ENCODE assay signal across 14 cellular contexts in genomic region chr11:121471167-121471566, GRCh38. TPM values are rescaled to one million over a fixed set of nuclear protein-coding genes. Genes with fewer than 3 reads are reported as not detected.
DNase-seq lines count a peak whose midpoint lies in the region; ATAC-seq, FAIRE-seq and TF ChIP-seq lines count a peak whose summit lies in the region.
"Had no signal": no experiment of that assay in that cellular context is flagged by ENCODE, and none has a peak within 500 bp of the region (broad histone marks: within the 10 kb centered on the region; RNA-seq: fewer than 3 reads in every experiment).

No MANE protein-coding gene starts in this region.

- H4K20me1 ChIP-seq in HepG2 (ENCODE audit: insufficient read depth, low read length): peaks cover 57% of the 10 kb centered on the region; the same call in 1 of the 2 replicates

- no peak for TF ChIP-seq POLR2A in HepG2 (IDR thresholded peaks at IDR 0.05; ENCODE audit: insufficient read depth in 1 of 2, low read depth in 2 of 2, low read length in 2 of 2)

- DNase-seq in HepG2 (ENCODE audit: low spot score) (no peak), left lobe of liver (ENCODE audit: low spot score) (peak; percentile 90), tibial artery (no peak), MCF 10A (ENCODE audit: unreplicated experiment) (no peak), HUDEP-2 (lab: John Stamatoyannopoulos, UW; ENCODE audit: unreplicated experiment in 76 of 76) (no peak)
- DNase-seq: BE2C, MM.1S, NCI-H1105 treated with DMSO at 0.1 percent for 48 hours, NCI-H187, NCI-H748 treated with DMSO at 0.1 percent for 48 hours had no signal

- CTCF ChIA-PET in HepG2 (lab: Yijun Ruan, JAX; ENCODE audit: low intra/inter-chr PET ratio, low total read pairs): no interaction called here
- CTCF ChIA-PET in MCF 10A (lab: Yijun Ruan, JAX): no interaction called here

- H3K36me3 ChIP-seq in liver (ENCODE audit: control insufficient read depth in 4 of 4, insufficient read depth in 3 of 4, low read depth in 1 of 4, low read length in 3 of 4) (peaks cover 0 to under 1% (median 0%) of the 10 kb centered on the region in 4 donors), HepG2 (replicated peaks in 1 of 2; ENCODE audit: control insufficient read depth in 1 of 2, insufficient read depth in 2 of 2, low read length in 2 of 2) (peaks cover 30 to 48% of the 10 kb centered on the region in 2 experiments), tibial artery (no peaks in the 10 kb centered on the region)
- H3K36me3 ChIP-seq: BE2C had no signal

- TF ChIP-seq CTCF in liver (IDR thresholded peaks at IDR 0.05; ENCODE audit: low read depth, low read length, missing input control) (peak; percentile 32), HepG2 (CRISPR knock-in tag; IDR thresholded peaks at IDR 0.05) (no peak), tibial artery (IDR thresholded peaks at IDR 0.05) (no peak), MCF 10A (IDR thresholded peaks at IDR 0.05; ENCODE audit: unreplicated experiment) (no peak)

- H3K4me1 ChIP-seq in liver (ENCODE audit: control insufficient read depth in 4 of 4, insufficient read depth in 4 of 4, low read length in 3 of 4): peaks cover 3 to 45% (median 16%) of the 10 kb centered on the region in 4 donors
- peaks cover 44% of the 10 kb centered on the region for H3K4me1 ChIP-seq in HepG2 (ENCODE audit: insufficient read depth, low read length)
- H3K4me1 ChIP-seq in tibial artery: peaks cover 0 to 67% (median 43%) of the 10 kb centered on the region in 4 donors

- H3K79me2 ChIP-seq in HepG2 (ENCODE audit: insufficient read depth, low read length): peaks cover 54% of the 10 kb centered on the region

- H3K4me3 ChIP-seq in liver (ENCODE audit: low read depth in 1 of 3, low read length in 3 of 3): no peak overlapping the region
- no peak overlapping the region for H3K4me3 ChIP-seq in HepG2 (replicated peaks in 1 of 3; ENCODE audit: insufficient read depth in 1 of 3, low read depth in 2 of 3, low read length in 3 of 3)
- no peak overlapping the region for H3K4me3 ChIP-seq in tibial artery

- H3K36me3 Mint-ChIP-seq in activated naive CD8-positive, alpha-beta T cell: peaks cover 27% of the 10 kb centered on the region
- H3K36me3 Mint-ChIP-seq in MCF 10A (ENCODE audit: insufficient read depth, unreplicated experiment): no peaks in the 10 kb centered on the region

- no peak for ATAC-seq in HepG2
- ATAC-seq in left lobe of liver: peak; percentile 79
- no peak for ATAC-seq in GM19397 (IDR thresholded peaks at IDR 0.05; ENCODE audit: unreplicated experiment)
- ATAC-seq: Right ventricle myocardium inferior had no signal

- H3K27me3 Mint-ChIP-seq in activated naive CD8-positive, alpha-beta T cell: no peaks in the 10 kb centered on the region
- no peaks in the 10 kb centered on the region for H3K27me3 Mint-ChIP-seq in MCF 10A (ENCODE audit: insufficient read depth, unreplicated experiment)

- POLR2A ChIA-PET in HepG2 (lab: Yijun Ruan, JAX) (no interaction called here), MCF 10A (lab: Yijun Ruan, JAX) (no interaction called here)

- peaks cover 93% of the 10 kb centered on the region for H3K4me1 Mint-ChIP-seq in activated naive CD8-positive, alpha-beta T cell (ENCODE audit: low read depth)
- H3K4me1 Mint-ChIP-seq in MCF 10A (ENCODE audit: insufficient read depth, unreplicated experiment): peaks cover 22% of the 10 kb centered on the region

- H2AFZ ChIP-seq in HepG2 (ENCODE audit: low read length): no peak overlapping the region

- TF ChIP-seq EP300 in HepG2 (IDR thresholded peaks at IDR 0.05; ENCODE audit: low read depth in 2 of 2, low read length in 2 of 2) (no peak), HepG2 (CRISPR knock-in tag; IDR thresholded peaks at IDR 0.05; ENCODE audit: borderline replicate concordance) (no peak)

- FAIRE-seq in HepG2 (lab: Jason Lieb, UNC): no peak

- intact Hi-C loops in HepG2 (cut with micrococcal nuclease; ENCODE audit: unreplicated experiment): no loop called here
- intact Hi-C loops in tibial artery (cut with DNase I; ENCODE audit: low total_unique reads): no loop called here
- intact Hi-C loops in MCF 10A (cut with micrococcal nuclease): no loop called here

- WGBS in liver: 48% methylated on average over 12 of the region's 12 CpGs
- WGBS in HepG2 (ENCODE audit: low lambda C conversion rate): 91% methylated on average over 3 of the region's 12 CpGs

- TF ChIP-seq RAD21 in liver (IDR thresholded peaks at IDR 0.05) (peak; percentile 69), HepG2 (CRISPR knock-in tag; IDR thresholded peaks at IDR 0.05) (no peak)

- H3K4me3 Mint-ChIP-seq in activated naive CD8-positive, alpha-beta T cell: peak overlapping the region; percentile 10
- no peak overlapping the region for H3K4me3 Mint-ChIP-seq in MCF 10A (ENCODE audit: unreplicated experiment)

- peak overlapping the region; percentile 93 for H3K27ac Mint-ChIP-seq in activated naive CD8-positive, alpha-beta T cell
- no peak overlapping the region for H3K27ac Mint-ChIP-seq in MCF 10A (ENCODE audit: low read depth, unreplicated experiment)

- no peaks in the 10 kb centered on the region for H3K27me3 ChIP-seq in liver (ENCODE audit: control insufficient read depth in 4 of 4, insufficient read depth in 4 of 4, low read length in 3 of 4)
- no peaks in the 10 kb centered on the region for H3K27me3 ChIP-seq in HepG2 (ENCODE audit: control insufficient read depth in 1 of 2, insufficient read depth in 2 of 2, low read length in 2 of 2)
- no peaks in the 10 kb centered on the region for H3K27me3 ChIP-seq in tibial artery
- H3K27me3 ChIP-seq: BE2C had no signal

- BruUV-seq in HepG2 (replicated peaks; lab: Mats Ljungman, UMichigan) (no TSS peak), MCF 10A (replicated peaks; lab: Mats Ljungman, UMichigan) (no TSS peak)

- H3K9ac ChIP-seq in liver (ENCODE audit: low read depth in 1 of 2, low read length in 2 of 2): peak overlapping the region; percentile 51 to 76
- no peak overlapping the region for H3K9ac ChIP-seq in HepG2 (ENCODE audit: insufficient read depth, low read depth, low read length)

- H3K4me2 ChIP-seq in HepG2 (ENCODE audit: low read depth, low read length): no peak overlapping the region

- H3K27ac ChIP-seq in liver (ENCODE audit: low read depth in 1 of 2, low read length in 2 of 2) (peak overlapping the region; percentile 83 to 84), HepG2 (ENCODE audit: extremely low read length, insufficient read depth, low read length) (no peak overlapping the region), tibial artery (peak overlapping the region; percentile 4 to 79)

- H3K9me3 ChIP-seq in liver (ENCODE audit: control insufficient read depth in 4 of 4, low read length in 3 of 4) (no peaks in the 10 kb centered on the region), HepG2 (ENCODE audit: low read length) (no peaks in the 10 kb centered on the region), tibial artery (no peaks in the 10 kb centered on the region)
- H3K9me3 ChIP-seq: BE2C had no signal

- no peaks in the 10 kb centered on the region for H3K9me3 Mint-ChIP-seq in activated naive CD8-positive, alpha-beta T cell (ENCODE audit: low read depth)
- no peaks in the 10 kb centered on the region for H3K9me3 Mint-ChIP-seq in MCF 10A (ENCODE audit: unreplicated experiment)

- in situ Hi-C loops in HepG2 (cut with HindIII; ENCODE audit: extremely low pct_ligation_motif_present, low pct_unique_long_range_greater_than_20kb): no loop called here

TF ChIP-seq in liver, 16 proteins besides CTCF, POLR2A, EP300 and RAD21 (continues in another document):
- TF ChIP-seq RXRA (IDR thresholded peaks at IDR 0.05): peak; percentile 67 to 85
- no peak for TF ChIP-seq JUND (IDR thresholded peaks at IDR 0.05)
- peak; percentile 77 to 88 for TF ChIP-seq HNF4A (conservative IDR thresholded peaks at IDR 0.05)

TF ChIP-seq in HepG2, 621 proteins besides CTCF, POLR2A, EP300 and RAD21 (continues in another document):
- TF ChIP-seq MNT (IDR thresholded peaks at IDR 0.05) (no peak), MTA1 (CRISPR knock-in tag; IDR thresholded peaks at IDR 0.05; ENCODE audit: borderline replicate concordance) (no peak), SALL2 (CRISPR knock-in tag; IDR thresholded peaks at IDR 0.05) (no peak)

RNA-seq across cellular contexts. Expression of gene SORL1, which starts 19.1 kb away (rescaled TPM):
- total RNA-seq in liver (100 to 1,000 TPM in 1 of 2 donors, 10 to 100 TPM in 1; 26.9 to 124 TPM), HepG2 (2016; rRNA removed; fragmentation: Illumina TruSeq; extraction: Trizol) (10.5 and 21.3 TPM in 2 replicates), left lobe of liver (133 TPM), MCF 10A (2022) (5.9 and 6.2 TPM in 2 replicates)
- polyA plus RNA-seq in liver (10 to 100 TPM; 14.6 to 23.8 TPM), HepG2 (2011; rRNA removed) (138 and 148 TPM in 2 replicates)
- 3.5 and 4.0 TPM in 2 replicates for total RNA-seq in HepG2 (2016; cell fraction: cytosol; rRNA removed; fragmentation: Illumina TruSeq; extraction: Trizol; ENCODE audit: low read depth)
- total RNA-seq in HepG2 (2016; cell fraction: insoluble cytoplasmic fraction; rRNA removed; fragmentation: Illumina TruSeq; extraction: Trizol): 8.7 and 19.9 TPM in 2 replicates
- total RNA-seq in HepG2 (2016; cell fraction: membrane; rRNA removed; fragmentation: Illumina TruSeq; extraction: Trizol): 5.1 and 5.3 TPM in 2 replicates
- 40.2 and 51.2 TPM in 2 replicates for total RNA-seq in HepG2 (2016; cell fraction: nucleus; rRNA removed; fragmentation: Illumina TruSeq; extraction: Trizol)
- polyA plus RNA-seq in HepG2 (2011; cell fraction: cytosol; rRNA removed): 139 and 149 TPM in 2 replicates
- polyA plus RNA-seq in HepG2 (2011; cell fraction: nucleus; rRNA removed): 450 and 556 TPM in 2 replicates
- 91.0 and 166 TPM in 2 replicates for polyA plus RNA-seq in HepG2 (2012)
- polyA plus RNA-seq in HepG2 (2016; cell fraction: cytosol; fragmentation: Illumina TruSeq; extraction: Trizol; ENCODE audit: low read depth): 0.50 and 0.54 TPM in 2 replicates
- 4.0 and 5.0 TPM in 2 replicates for polyA plus RNA-seq in HepG2 (2016; cell fraction: insoluble cytoplasmic fraction; fragmentation: Illumina TruSeq; extraction: Trizol; ENCODE audit: low read depth)
- polyA plus RNA-seq in HepG2 (2016; cell fraction: membrane; fragmentation: Illumina TruSeq; extraction: Trizol; ENCODE audit: low read depth): 1.00 and 1.2 TPM in 2 replicates
- 20.9 and 24.9 TPM in 2 replicates for polyA plus RNA-seq in HepG2 (2016; cell fraction: nucleus; fragmentation: Illumina TruSeq; extraction: Trizol; ENCODE audit: insufficient read depth, low read depth)
- polyA minus RNA-seq in HepG2 (2011; rRNA and poly(A)+ RNA removed; ENCODE audit: low replicate concordance): 23.6 and 1,177 TPM in 2 replicates
- 280 and 339 TPM in 2 replicates for polyA minus RNA-seq in HepG2 (2011; cell fraction: cytosol; rRNA and poly(A)+ RNA removed)
- 516 and 542 TPM in 2 replicates for polyA minus RNA-seq in HepG2 (2011; cell fraction: nucleus; rRNA and poly(A)+ RNA removed)
